Comparison of ENCODE assay signal across 8 cellular contexts in genomic region chr9:16871358-16872151, GRCh38. TPM values are rescaled to one million over a fixed set of nuclear protein-coding genes. Genes with fewer than 3 reads are reported as not detected.
DNase-seq lines count a peak whose midpoint lies in the region; ATAC-seq and TF ChIP-seq lines count a peak whose summit lies in the region.

No MANE protein-coding gene starts in this region.

- H3K36me3 ChIP-seq in DND-41 (ENCODE audit: insufficient read depth, low read length): no peaks in the 10 kb centered on the region

- no peak for TF ChIP-seq CTCF in DND-41 (IDR thresholded peaks at IDR 0.05; ENCODE audit: borderline replicate concordance, extremely low read depth, low read length, poor library complexity, severe bottlenecking)

- no peaks in the 10 kb centered on the region for H3K79me2 ChIP-seq in DND-41 (ENCODE audit: insufficient read depth, low read length)

- peak overlapping the region; percentile 64 for H2AFZ ChIP-seq in DND-41 (ENCODE audit: low read depth, low read length)

- H3K4me2 ChIP-seq in DND-41 (ENCODE audit: insufficient read depth, low read length): peak overlapping the region; percentile 75

- peaks cover 37% of the 10 kb centered on the region for H3K27me3 ChIP-seq in DND-41 (ENCODE audit: insufficient read depth, low read length, poor library complexity)

- peaks cover 34% of the 10 kb centered on the region for H3K4me1 ChIP-seq in DND-41 (ENCODE audit: insufficient read depth, low read length)

- peak overlapping the region; percentile 63 for H3K27ac ChIP-seq in DND-41 (ENCODE audit: low read length)

- peak overlapping the region; percentile 62 for H3K9ac ChIP-seq in DND-41 (ENCODE audit: low read depth, low read length)

- DNase-seq in DND-41 (peak; percentile 64), KG1 (lab: John Stamatoyannopoulos, UW) (peak; percentile 42), astrocyte of the hippocampus (ENCODE audit: low read depth, low spot score) (peak; percentile 77), sciatic nerve (ENCODE audit: low spot score) (peak; percentile 81), cortex of kidney (lab: John Stamatoyannopoulos, UW) (no peak)

- H3K9me3 ChIP-seq in DND-41 (ENCODE audit: insufficient read depth, low read length, severe bottlenecking) (no peaks in the 10 kb centered on the region), iPS-18c (ENCODE audit: control insufficient read depth, insufficient read depth, low read length) (no peaks in the 10 kb centered on the region)

- 0 out of 2 replicates have a peak, but pooled peaks cover 3% of the 10 kb centered on the region for H4K20me1 ChIP-seq in DND-41 (ENCODE audit: insufficient read depth, low read length)

- intact Hi-C loops in sciatic nerve (cut with DNase I): no loop called here

- ATAC-seq in DND-41 (ENCODE audit: insufficient read depth, low read depth) (peak; percentile 77), sciatic nerve (peak; percentile 53), GM21515 (IDR thresholded peaks at IDR 0.05; ENCODE audit: unreplicated experiment) (no peak), GM19455 (IDR thresholded peaks at IDR 0.05; ENCODE audit: unreplicated experiment) (no peak)

- H3K4me3 ChIP-seq in DND-41 (ENCODE audit: low read depth in 1 of 2, low read length in 2 of 2): peak overlapping the region; percentile 20 to 57; a peak in 3 of 4 replicates
- H3K4me3 ChIP-seq in iPS-18c (ENCODE audit: insufficient read depth, low read depth, low read length): peak overlapping the region; percentile 83

RNA-seq across cellular contexts. Expression of gene BNC2, which starts 1.1 kb away (rescaled TPM):
- total RNA-seq in sciatic nerve: 196 TPM

Comparison
In these comparisons a context has a peak if more than half of its experiments do, and no peak if none do; other contexts are left out.
1. ATAC-seq: peak in DND-41 (single experiment) and sciatic nerve (single experiment); none in GM21515 (single experiment) and GM19455 (single experiment).